Comparison of ENCODE assay signal across 9 cellular contexts in the genomic region with DNA sequence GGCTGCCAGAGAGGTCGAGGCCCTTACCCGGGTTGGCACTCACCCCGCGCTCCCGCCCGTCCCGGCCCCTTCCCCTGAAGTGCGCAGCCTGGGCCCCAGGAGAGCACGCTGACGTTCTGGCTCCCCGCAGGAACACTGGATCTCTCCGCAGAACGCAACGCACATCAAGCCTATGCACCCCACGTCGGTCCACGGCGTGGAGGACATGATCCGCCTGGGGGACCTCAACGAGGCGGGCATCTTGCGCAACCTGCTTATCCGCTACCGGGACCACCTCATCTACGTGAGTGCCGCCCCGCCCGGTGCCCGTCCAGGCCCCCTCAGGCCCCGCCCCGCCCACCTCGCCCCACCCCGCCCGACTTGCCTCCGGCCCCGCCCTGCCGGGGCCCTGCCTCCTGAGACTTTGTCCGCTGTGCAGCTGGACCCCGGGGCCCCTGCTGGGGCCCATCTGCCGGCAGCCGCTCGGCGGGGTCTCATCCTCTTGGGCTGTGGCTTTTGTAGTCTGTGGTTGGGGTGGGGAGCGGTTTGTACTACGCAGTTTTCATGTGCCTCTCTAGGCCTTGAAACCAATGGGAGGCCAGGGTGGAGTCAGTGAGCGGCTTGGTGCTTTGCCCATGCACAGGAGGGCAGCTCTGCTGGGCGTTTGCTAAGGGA. TPM values are rescaled to one million over a fixed set of nuclear protein-coding genes. Genes with fewer than 3 reads are reported as not detected.
DNase-seq lines count a peak whose midpoint lies in the region; ATAC-seq and TF ChIP-seq lines count a peak whose summit lies in the region.
"Had no signal": no experiment of that assay in that cellular context is flagged by ENCODE, and none has a peak within 500 bp of the region (broad histone marks: within the 10 kb centered on the region; RNA-seq: fewer than 3 reads in every experiment).

No MANE protein-coding gene starts in this region.

- POLR2A ChIA-PET in activated B cell treated with CpG ODN at 0.5 μM for 24 hours (lab: Charles Lee), result no interaction called here

- peaks cover 16% of the 10 kb centered on the region for H3K4me1 Mint-ChIP-seq in activated B cell treated with CpG ODN at 0.5 μM for 24 hours

- H3K27me3 ChIP-seq in fibroblast of lung (ENCODE audit: control insufficient read depth, insufficient read depth, low read length), result no peaks in the 10 kb centered on the region

- H3K4me2 ChIP-seq in fibroblast of lung (ENCODE audit: extremely low read depth, insufficient read depth, low read length), result no peak overlapping the region

- H3K27me3 Mint-ChIP-seq in activated B cell treated with CpG ODN at 0.5 μM for 24 hours, result peaks cover 7% of the 10 kb centered on the region

- ATAC-seq in activated B cell treated with CpG ODN at 0.5 μM for 24 hours (ENCODE audit: low read depth) (peak; percentile 66), HG02759 (IDR thresholded peaks at IDR 0.05; ENCODE audit: unreplicated experiment) (no peak)

- peak overlapping the region; percentile 61 for H3K4me3 Mint-ChIP-seq in activated B cell treated with CpG ODN at 0.5 μM for 24 hours

- no peaks in the 10 kb centered on the region for H3K36me3 ChIP-seq in fibroblast of lung (ENCODE audit: control insufficient read depth, insufficient read depth, low read length)

- intact Hi-C loops in activated B cell treated with CpG ODN at 0.5 μM for 24 hours (cut with micrococcal nuclease), result no loop called here

- TF ChIP-seq CTCF in activated B cell treated with CpG ODN at 0.5 μM for 24 hours (IDR thresholded peaks at IDR 0.05) (no peak), fibroblast of lung (conservative IDR thresholded peaks at IDR 0.05 in 1 of 2, IDR thresholded peaks at IDR 0.05 in 1 of 2; ENCODE audit: low read depth in 1 of 2, low read length in 2 of 2) (no peak)

- no peaks in the 10 kb centered on the region for H3K4me1 ChIP-seq in fibroblast of lung (ENCODE audit: control insufficient read depth, extremely low read depth, insufficient read depth, low read length)

- no peaks in the 10 kb centered on the region for H3K9me3 Mint-ChIP-seq in activated B cell treated with CpG ODN at 0.5 μM for 24 hours

- H3K27ac ChIP-seq in fibroblast of lung (ENCODE audit: insufficient read depth, low read length), result no peak overlapping the region

- H3K4me3 ChIP-seq in fibroblast of lung (replicated peaks in 1 of 4; ENCODE audit: control extremely low read depth in 1 of 4, insufficient read depth in 1 of 4, low read depth in 3 of 4, low read length in 4 of 4), result peak overlapping the region in 1 of 4 experiments; percentile 28

- H3K27ac Mint-ChIP-seq in activated B cell treated with CpG ODN at 0.5 μM for 24 hours, result no peak overlapping the region

- no peak overlapping the region for H2AFZ ChIP-seq in fibroblast of lung (ENCODE audit: low read length)

- no peak overlapping the region for H3K9ac ChIP-seq in fibroblast of lung (ENCODE audit: insufficient read depth, low read length)

- H3K9me3 ChIP-seq in fibroblast of lung (ENCODE audit: control insufficient read depth, insufficient read depth, low read depth, low read length), result no peaks in the 10 kb centered on the region

- H4K20me1 ChIP-seq in fibroblast of lung (ENCODE audit: control insufficient read depth, extremely low read depth, insufficient read depth, low read length), result no peaks in the 10 kb centered on the region

- H3K79me2 ChIP-seq in fibroblast of lung (ENCODE audit: control insufficient read depth, insufficient read depth, low read length), result no peaks in the 10 kb centered on the region

- CTCF ChIA-PET in activated B cell treated with CpG ODN at 0.5 μM for 24 hours (lab: Charles Lee), result no interaction called here

- H3K36me3 Mint-ChIP-seq in activated B cell treated with CpG ODN at 0.5 μM for 24 hours (ENCODE audit: low read depth), result no peaks in the 10 kb centered on the region

- DNase-seq in NCI-H748 (lab: John Stamatoyannopoulos, UW; ENCODE audit: unreplicated experiment) (peak; percentile 76), NCI-H748 treated with DMSO at 0.1 percent for 48 hours (lab: John Stamatoyannopoulos, UW) (no peak), activated B cell treated with CpG ODN at 0.5 μM for 24 hours (peak; percentile 22), fibroblast of lung (ENCODE audit: low read depth in 2 of 2) (peak; percentile 22 to 28), mucosa of gallbladder (ENCODE audit: low spot score) (no peak), NCI-H187 treated with DMSO at 0.1 percent for 48 hours (lab: John Stamatoyannopoulos, UW) (no peak)
- DNase-seq in stimulated activated CD8-positive, alpha-beta memory T cell treated with anti-CD3 and anti-CD28 coated beads, Interleukin-15, amount 100 ng/mL, for 1 hour (ENCODE audit: low read depth), result peak; percentile 4

RNA-seq across cellular contexts. Expression of a gene that starts 19.7 kb away (rescaled TPM):
- total RNA-seq in activated B cell treated with CpG ODN at 0.5 μM for 24 hours, result 5.1 and 5.4 TPM in 2 replicates
- total RNA-seq in fibroblast of lung, result 0.26 and 0.33 TPM in 2 replicates
- 0.01 and 0.05 TPM in 2 replicates for polyA plus RNA-seq in fibroblast of lung
- polyA plus RNA-seq in fibroblast of lung (2012), result 0.06 and 0.07 TPM in 2 replicates
- not detected in 2 replicates for polyA minus RNA-seq in fibroblast of lung (ENCODE audit: low replicate concordance)
- 21.0 TPM for total RNA-seq in mucosa of gallbladder

RNA-seq across cellular contexts. Expression of a gene that starts 45.2 kb away (rescaled TPM):
- total RNA-seq in activated B cell treated with CpG ODN at 0.5 μM for 24 hours (not detected in 2 replicates), fibroblast of lung (0.51 and 0.83 TPM in 2 replicates), mucosa of gallbladder (10.4 TPM)
- polyA plus RNA-seq in fibroblast of lung, result not detected in 2 replicates
- not detected in 2 replicates for polyA plus RNA-seq in fibroblast of lung (2012)
- polyA minus RNA-seq in fibroblast of lung (ENCODE audit: low replicate concordance), result not detected in 2 replicates
- total RNA-seq: NCI-H460 had no signal

Comparison
In these comparisons a context has a peak if more than half of its experiments do, and no peak if none do; other contexts are left out.
1. DNase-seq: peak in NCI-H748 (single experiment), activated B cell treated with CpG ODN at 0.5 μM for 24 hours (single experiment), fibroblast of lung (2 of 2) and stimulated activated CD8-positive, alpha-beta memory T cell treated with anti-CD3 and anti-CD28 coated beads, Interleukin-15, amount 100 ng/mL, for 1 hour (single experiment); none in NCI-H748 treated with DMSO at 0.1 percent for 48 hours (single experiment), mucosa of gallbladder (single experiment) and NCI-H187 treated with DMSO at 0.1 percent for 48 hours (single experiment).